In the genomic region with DNA sequence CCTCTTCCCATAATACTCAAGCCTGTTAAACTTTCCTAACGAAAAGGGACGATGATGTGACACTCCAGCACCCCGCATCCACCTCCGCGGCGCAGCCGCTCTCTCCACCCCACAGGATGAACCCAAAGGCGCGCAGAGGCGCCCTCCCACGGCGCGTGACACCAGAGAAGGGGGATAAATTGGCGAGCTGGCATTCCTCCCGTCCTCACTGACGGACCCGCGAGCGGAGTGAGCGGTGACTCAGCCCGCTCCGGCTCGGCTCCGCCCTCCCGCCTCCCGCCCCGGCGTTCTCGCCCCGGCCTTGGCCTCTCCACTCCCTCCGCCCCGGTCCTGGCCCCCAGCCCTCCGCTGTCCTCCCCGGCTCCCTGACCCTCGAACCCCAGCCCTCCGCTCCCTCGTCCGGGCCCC, we compare ENCODE assay signal across 8 cellular contexts. TPM values are rescaled to one million over a fixed set of nuclear protein-coding genes. Genes with fewer than 3 reads are reported as not detected.
DNase-seq lines count a peak whose midpoint lies in the region; ATAC-seq, FAIRE-seq and TF ChIP-seq lines count a peak whose summit lies in the region.

No MANE protein-coding gene starts in this region.

- peaks cover 20% of the 10 kb centered on the region for H3K4me1 Mint-ChIP-seq in neural progenitor cell

- H3K36me3 Mint-ChIP-seq in neural progenitor cell = peaks cover 30% of the 10 kb centered on the region

- peak overlapping the region; percentile 92 for H3K4me2 ChIP-seq in neural progenitor cell

- peak overlapping the region; percentile 89 for H2AFZ ChIP-seq in neural progenitor cell (replicated peaks)

- H3K4me1 ChIP-seq in neural progenitor cell (peaks cover 8% of the 10 kb centered on the region), stomach smooth muscle (ENCODE audit: control insufficient read depth, insufficient read depth, low read length) (peaks cover 17% of the 10 kb centered on the region)

- H3K4me3 ChIP-seq in fibroblast of villous mesenchyme (ENCODE audit: low read depth, low read length) (peak overlapping the region; percentile 86), neural progenitor cell (peak overlapping the region; percentile 78), stomach smooth muscle (ENCODE audit: low read length in 2 of 2) (peak overlapping the region; percentile 71 to 95)

- H3K27ac ChIP-seq in neural progenitor cell = peak overlapping the region; percentile 53
- peak overlapping the region; percentile 90 for H3K27ac ChIP-seq in stomach smooth muscle (ENCODE audit: low read length)

- FAIRE-seq in RCC 7860 (lab: Jason Lieb, UNC) = no peak

- peaks cover 19% of the 10 kb centered on the region for H4K20me1 ChIP-seq in neural progenitor cell (ENCODE audit: low read depth)

- no peaks in the 10 kb centered on the region for H3K27me3 ChIP-seq in neural progenitor cell
- no peaks in the 10 kb centered on the region for H3K27me3 ChIP-seq in stomach smooth muscle (ENCODE audit: control insufficient read depth in 1 of 2, insufficient read depth in 2 of 2, low read length in 2 of 2)

- H3K4me3 Mint-ChIP-seq in neural progenitor cell = peak overlapping the region; percentile 98

- H3K27me3 Mint-ChIP-seq in neural progenitor cell (ENCODE audit: insufficient read depth, low read depth) = peaks cover 3% of the 10 kb centered on the region

- H3F3A ChIP-seq in neural progenitor cell (ENCODE audit: low read depth) = peaks cover 20% of the 10 kb centered on the region

- H3K36me3 ChIP-seq in neural progenitor cell = no peaks in the 10 kb centered on the region
- peaks cover 0 to 2% of the 10 kb centered on the region in 2 donors for H3K36me3 ChIP-seq in stomach smooth muscle (ENCODE audit: control insufficient read depth in 2 of 2, insufficient read depth in 2 of 2, low read length in 2 of 2)

- peak; percentile 44 for DNase-seq in DMS153 treated with DMSO at 0.1 percent for 48 hours (lab: John Stamatoyannopoulos, UW; ENCODE audit: unreplicated experiment)
- DNase-seq in HUDEP-2 (lab: John Stamatoyannopoulos, UW; ENCODE audit: unreplicated experiment in 76 of 76) = peak in 74 of 76 experiments; percentile 37 to 88 (median 76)
- peak; percentile 68 for DNase-seq in RCC 7860 (ENCODE audit: low spot score)
- DNase-seq in activated effector memory CD4-positive, alpha-beta T cell treated with anti-CD3 and anti-CD28 coated beads, Interleukin-2, amount 50 U/mL, for 16 hours = peak; percentile 91
- DNase-seq in fibroblast of villous mesenchyme (ENCODE audit: low read depth) = peak; percentile 88
- DNase-seq in neural progenitor cell (ENCODE audit: low spot score) = peak; percentile 85

- H3K9me3 ChIP-seq in neural progenitor cell (ENCODE audit: low read depth) = no peaks in the 10 kb centered on the region
- H3K9me3 ChIP-seq in stomach smooth muscle (ENCODE audit: control insufficient read depth in 2 of 2, low read length in 2 of 2) = no peaks in the 10 kb centered on the region

- H3K9me3 Mint-ChIP-seq in neural progenitor cell = no peaks in the 10 kb centered on the region

- H3K9ac ChIP-seq in neural progenitor cell (peak overlapping the region; percentile 58), stomach smooth muscle (ENCODE audit: low read length in 2 of 2) (peak overlapping the region; percentile 80 to 87)

- peak overlapping the region; percentile 95 for H3K27ac Mint-ChIP-seq in neural progenitor cell

- TF ChIP-seq CTCF in fibroblast of villous mesenchyme (IDR thresholded peaks at IDR 0.05; ENCODE audit: insufficient read depth, low read depth, low read length) (no peak), neural progenitor cell (IDR thresholded peaks at IDR 0.05) (no peak)

- peak; percentile 36 for ATAC-seq in GM21367 (IDR thresholded peaks at IDR 0.05; ENCODE audit: unreplicated experiment)

- H3K79me2 ChIP-seq in neural progenitor cell (ENCODE audit: low read depth) = peaks cover 54% of the 10 kb centered on the region

RNA-seq across cellular contexts. Expression of gene TUBGCP3, which starts 0.6 kb away (rescaled TPM):
- 15.5 and 18.4 TPM in 2 replicates for total RNA-seq in fibroblast of villous mesenchyme
- 33.6 and 34.6 TPM in 2 replicates for total RNA-seq in neural progenitor cell (ENCODE audit: low replicate concordance)

Comparison
In these comparisons a context has a peak if more than half of its experiments do, and no peak if none do; other contexts are left out.
1. Peak in every context shown above with its lines: DNase-seq, ATAC-seq, H3K4me3 ChIP-seq and H3K27ac ChIP-seq.